1 cellular context compared by ENCODE assay signal in the genomic region with DNA sequence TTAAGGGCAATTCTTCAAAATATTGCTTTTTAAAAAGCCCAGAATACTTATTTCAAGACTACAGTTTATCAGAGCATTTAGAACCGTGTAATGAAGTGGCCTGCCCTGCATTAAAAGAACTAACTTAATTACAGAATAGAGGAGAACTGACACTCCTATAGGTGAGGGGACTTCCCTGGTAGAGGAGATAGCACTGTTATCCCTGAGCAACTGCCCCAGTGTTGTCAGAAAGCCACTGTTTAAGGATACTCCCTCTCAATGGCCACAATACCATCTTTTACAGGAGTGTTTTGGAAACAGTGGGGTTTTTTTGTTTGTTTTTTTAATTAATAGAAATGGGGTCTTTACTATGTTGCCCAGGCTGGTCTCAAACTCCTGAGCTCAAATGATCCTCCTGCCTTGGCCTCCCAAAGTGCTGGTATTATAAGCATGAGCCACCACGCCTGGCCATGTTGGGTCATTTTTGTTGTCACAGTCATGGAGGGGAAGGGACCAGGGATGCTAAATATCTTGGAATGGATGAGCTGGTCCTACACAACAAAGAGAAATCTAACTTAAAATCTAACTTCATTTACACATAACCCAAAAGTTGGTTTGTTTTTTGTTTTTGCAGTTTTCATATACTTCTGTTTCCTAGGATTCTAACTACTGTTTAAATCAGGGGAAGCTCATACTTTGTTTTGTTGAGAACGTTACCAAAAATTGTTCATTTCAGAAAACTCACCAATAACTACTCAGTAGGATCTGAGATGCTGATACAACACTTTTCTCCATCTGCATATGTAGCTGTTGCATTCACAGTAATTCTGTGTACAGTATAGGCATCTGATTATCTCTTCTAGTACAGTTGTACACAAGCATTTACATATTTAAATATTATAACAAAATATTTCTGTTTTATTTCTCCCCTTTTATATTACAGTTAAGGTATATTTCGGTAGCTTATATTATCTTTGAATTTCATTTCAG.
TF ChIP-seq lines count a peak whose summit lies in the region.

No MANE protein-coding gene starts in this region.

TF ChIP-seq in A549, 52 proteins besides CTCF, POLR2A, EP300 and RAD21 (continued from another document):
- TF ChIP-seq MAFK (IDR thresholded peaks at IDR 0.05; ENCODE audit: partially characterized antibody) = peak; percentile 34
- TF ChIP-seq ZSCAN20 (CRISPR knock-in tag; IDR thresholded peaks at IDR 0.05) = no peak
- TF ChIP-seq TFCP2L1 (CRISPR knock-in tag; IDR thresholded peaks at IDR 0.05) = no peak
- TF ChIP-seq MAZ (IDR thresholded peaks at IDR 0.05; ENCODE audit: borderline replicate concordance, low read depth, low read length) = no peak
- TF ChIP-seq, protein P1, sequence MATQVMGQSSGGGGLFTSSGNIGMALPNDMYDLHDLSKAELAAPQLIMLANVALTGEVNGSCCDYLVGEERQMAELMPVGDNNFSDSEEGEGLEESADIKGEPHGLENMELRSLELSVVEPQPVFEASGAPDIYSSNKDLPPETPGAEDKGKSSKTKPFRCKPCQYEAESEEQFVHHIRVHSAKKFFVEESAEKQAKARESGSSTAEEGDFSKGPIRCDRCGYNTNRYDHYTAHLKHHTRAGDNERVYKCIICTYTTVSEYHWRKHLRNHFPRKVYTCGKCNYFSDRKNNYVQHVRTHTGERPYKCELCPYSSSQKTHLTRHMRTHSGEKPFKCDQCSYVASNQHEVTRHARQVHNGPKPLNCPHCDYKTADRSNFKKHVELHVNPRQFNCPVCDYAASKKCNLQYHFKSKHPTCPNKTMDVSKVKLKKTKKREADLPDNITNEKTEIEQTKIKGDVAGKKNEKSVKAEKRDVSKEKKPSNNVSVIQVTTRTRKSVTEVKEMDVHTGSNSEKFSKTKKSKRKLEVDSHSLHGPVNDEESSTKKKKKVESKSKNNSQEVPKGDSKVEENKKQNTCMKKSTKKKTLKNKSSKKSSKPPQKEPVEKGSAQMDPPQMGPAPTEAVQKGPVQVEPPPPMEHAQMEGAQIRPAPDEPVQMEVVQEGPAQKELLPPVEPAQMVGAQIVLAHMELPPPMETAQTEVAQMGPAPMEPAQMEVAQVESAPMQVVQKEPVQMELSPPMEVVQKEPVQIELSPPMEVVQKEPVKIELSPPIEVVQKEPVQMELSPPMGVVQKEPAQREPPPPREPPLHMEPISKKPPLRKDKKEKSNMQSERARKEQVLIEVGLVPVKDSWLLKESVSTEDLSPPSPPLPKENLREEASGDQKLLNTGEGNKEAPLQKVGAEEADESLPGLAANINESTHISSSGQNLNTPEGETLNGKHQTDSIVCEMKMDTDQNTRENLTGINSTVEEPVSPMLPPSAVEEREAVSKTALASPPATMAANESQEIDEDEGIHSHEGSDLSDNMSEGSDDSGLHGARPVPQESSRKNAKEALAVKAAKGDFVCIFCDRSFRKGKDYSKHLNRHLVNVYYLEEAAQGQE (IDR thresholded peaks at IDR 0.05) = no peak
- no peak for TF ChIP-seq RFX5 (IDR thresholded peaks at IDR 0.05)
- TF ChIP-seq JUN (IDR thresholded peaks at IDR 0.05) = no peak
TF ChIP-seq in A549: peak in this region for 2.
